ENCODE assay signal across 10 cellular contexts in the genomic region with DNA sequence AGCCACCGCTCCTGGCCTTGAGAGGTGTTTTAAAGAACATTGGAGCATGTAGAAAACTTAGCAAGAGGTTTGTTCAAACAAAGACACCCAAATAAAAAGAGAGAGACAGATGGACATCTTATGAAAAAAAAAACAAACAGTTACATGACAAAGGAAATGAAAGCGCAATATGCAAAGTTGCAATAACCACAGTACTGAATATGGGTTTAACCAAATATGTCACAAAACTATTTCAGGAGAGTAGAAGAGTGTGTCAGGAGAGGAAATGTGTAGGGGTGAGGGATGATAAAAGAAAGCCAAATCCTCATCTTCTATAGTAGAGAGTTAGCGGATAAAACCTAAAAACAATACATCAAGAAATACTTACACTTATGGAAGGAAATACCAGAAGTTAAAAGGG.
DNase-seq lines count a peak whose midpoint lies in the region; ATAC-seq and TF ChIP-seq lines count a peak whose summit lies in the region.
"Had no signal": no experiment of that assay in that cellular context is flagged by ENCODE, and none has a peak within 500 bp of the region (broad histone marks: within the 10 kb centered on the region; RNA-seq: fewer than 3 reads in every experiment).

No MANE protein-coding gene starts in this region.

- no peaks in the 10 kb centered on the region for H4K20me1 ChIP-seq in BLaER1

- H3K9me3 ChIP-seq in BLaER1: peaks cover 13% of the 10 kb centered on the region; the same call in 1 of the 2 replicates
- H3K9me3 ChIP-seq in gastrocnemius medialis: no peaks in the 10 kb centered on the region
- H3K9me3 ChIP-seq: heart left ventricle had no signal

- no peak overlapping the region for H3K9ac ChIP-seq in BLaER1

- H3K36me3 ChIP-seq in BLaER1 (no peaks in the 10 kb centered on the region), gastrocnemius medialis (no peaks in the 10 kb centered on the region)
- H3K36me3 ChIP-seq: heart left ventricle, stomach had no signal

- intact Hi-C loops in gastrocnemius medialis (cut with DNase I; ENCODE audit: low total_unique reads): no loop called here

- ATAC-seq in GM19025 (IDR thresholded peaks at IDR 0.05; ENCODE audit: low read depth, unreplicated experiment) (peak; percentile 96), HG02623 (IDR thresholded peaks at IDR 0.05; ENCODE audit: unreplicated experiment) (peak; percentile 99), HG03457 (IDR thresholded peaks at IDR 0.05; ENCODE audit: unreplicated experiment) (peak; percentile 99), gastrocnemius medialis (no peak)
- ATAC-seq: heart left ventricle had no signal

- H3K27ac ChIP-seq in BLaER1: peak overlapping the region; percentile 21; the same call in 1 of the 2 replicates
- no peak overlapping the region for H3K27ac ChIP-seq in gastrocnemius medialis
- H3K27ac ChIP-seq: heart left ventricle, stomach had no signal

- peaks cover 29% of the 10 kb centered on the region for H3K4me1 ChIP-seq in BLaER1
- H3K4me1 ChIP-seq in gastrocnemius medialis: no peaks in the 10 kb centered on the region
- H3K4me1 ChIP-seq: stomach had no signal

- peak overlapping the region; percentile 61 for H3K4me2 ChIP-seq in BLaER1

- H3K4me3 ChIP-seq in BLaER1 (no peak overlapping the region), gastrocnemius medialis (no peak overlapping the region)
- H3K4me3 ChIP-seq: heart left ventricle, stomach had no signal

- TF ChIP-seq CTCF in gastrocnemius medialis (IDR thresholded peaks at IDR 0.05 in 4 of 5, conservative IDR thresholded peaks at IDR 0.05 in 1 of 5): no peak

- no peak for TF ChIP-seq POLR2A in gastrocnemius medialis (IDR thresholded peaks at IDR 0.05)

- in situ Hi-C loops in gastrocnemius medialis (cut with MboI; ENCODE audit: low sequenced_read_pairs in 4 of 4): no loop called here

- H3K27me3 ChIP-seq in BLaER1: no peaks in the 10 kb centered on the region
- H3K27me3 ChIP-seq in gastrocnemius medialis: no peaks in the 10 kb centered on the region
- H3K27me3 ChIP-seq: heart left ventricle, stomach had no signal

- DNase-seq in cerebellum (ENCODE audit: low spot score): no peak
- DNase-seq in NCI-H510A (lab: John Stamatoyannopoulos, UW): no peak
- DNase-seq in gastrocnemius medialis: no peak
- DNase-seq in NCI-H1417 treated with DMSO at 0.1 percent for 48 hours (lab: John Stamatoyannopoulos, UW): no peak
- DNase-seq: heart left ventricle, stomach had no signal

Comparison
In these comparisons a context has a peak if more than half of its experiments do, and no peak if none do; other contexts are left out.
1. ATAC-seq: peak in GM19025 (single experiment), HG02623 (single experiment) and HG03457 (single experiment); none in gastrocnemius medialis (0 of 2).